Comparison of ENCODE assay signal across 9 cellular contexts in the genomic region with DNA sequence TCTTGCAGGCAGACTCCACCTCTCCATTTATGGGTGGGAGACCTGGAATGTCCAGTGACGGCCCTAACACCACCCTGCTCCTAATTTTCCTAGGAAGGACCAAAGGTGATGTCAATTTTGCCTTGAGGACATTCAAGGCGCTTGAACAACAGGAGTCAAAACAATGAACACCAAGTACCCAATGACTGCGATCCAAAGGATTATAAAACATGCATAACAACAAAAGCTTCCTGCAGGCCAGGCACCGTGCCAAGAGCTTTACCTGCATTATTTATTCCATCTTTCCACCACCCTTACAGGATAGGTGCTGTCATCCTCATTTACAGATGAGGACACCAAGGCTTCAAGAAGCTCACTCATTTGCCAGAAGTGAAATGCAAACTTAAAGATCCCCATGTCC. TPM values are rescaled to one million over a fixed set of nuclear protein-coding genes. Genes with fewer than 3 reads are reported as not detected.
A peak's percentile ranks its signal among the peaks of the same experiment; 100 is the strongest.
DNase-seq lines count a peak whose midpoint lies in the region; ATAC-seq, FAIRE-seq and TF ChIP-seq lines count a peak whose summit lies in the region.
"Had no signal": no experiment of that assay in that cellular context is flagged by ENCODE, and none has a peak within 500 bp of the region (broad histone marks: within the 10 kb centered on the region; RNA-seq: fewer than 3 reads in every experiment).

No MANE protein-coding gene starts in this region.

- H3K79me1 ChIP-seq in mesenchymal stem cell (replicated peaks; ENCODE audit: low read length, poor library complexity, severe bottlenecking), result peaks cover 14% of the 10 kb centered on the region

- H3K4me3 ChIP-seq in CD8-positive, alpha-beta memory T cell (ENCODE audit: low read length), result no peak overlapping the region
- H3K4me3 ChIP-seq in mesenchymal stem cell (ENCODE audit: insufficient read depth in 1 of 2, low read depth in 1 of 2, low read length in 2 of 2), result no peak overlapping the region

- 97% methylated on average over 4 of the region's 4 CpGs for whole genome bisulfite sequencing in mesenchymal stem cell

- no peak overlapping the region for H3K18ac ChIP-seq in mesenchymal stem cell (ENCODE audit: low read depth in 1 of 2, low read length in 2 of 2)

- H3K9ac ChIP-seq in mesenchymal stem cell (ENCODE audit: low read length), result no peak overlapping the region

- H2BK12ac ChIP-seq in mesenchymal stem cell (ENCODE audit: low read length in 2 of 2), result peak overlapping the region in 1 of 2 experiments; percentile 13

- no peak overlapping the region for H3K4ac ChIP-seq in mesenchymal stem cell (ENCODE audit: low read depth in 1 of 2, low read length in 2 of 2)

- CTCF ChIA-PET in CD8-positive, alpha-beta memory T cell (lab: Charles Lee), result no interaction called here

- no peaks in the 10 kb centered on the region for H3K36me3 ChIP-seq in CD8-positive, alpha-beta memory T cell (ENCODE audit: insufficient read depth, low read length)
- H3K36me3 ChIP-seq in mesenchymal stem cell (ENCODE audit: control insufficient read depth in 1 of 2, insufficient read depth in 2 of 2, low read depth in 1 of 2, low read length in 2 of 2), result no peaks in the 10 kb centered on the region

- no peak for DNase-seq in CD8-positive, alpha-beta memory T cell
- DNase-seq in GM12892 (ENCODE audit: insufficient read length) (no peak), T-helper 17 cell (no peak), mesenchymal stem cell (no peak), urothelium cell line (ENCODE audit: low spot score) (no peak), AG08395 (ENCODE audit: low spot score) (no peak)
- DNase-seq: NCI-H1436 had no signal

- peaks cover 3 to 12% (median 3%) of the 10 kb centered on the region in 3 donors for H3K36me3 Mint-ChIP-seq in CD8-positive, alpha-beta memory T cell
- H3K36me3 Mint-ChIP-seq in T-helper 17 cell (ENCODE audit: low read depth), result no peaks in the 10 kb centered on the region

- no peaks in the 10 kb centered on the region for H3K27me3 Mint-ChIP-seq in CD8-positive, alpha-beta memory T cell
- H3K27me3 Mint-ChIP-seq in T-helper 17 cell, result no peaks in the 10 kb centered on the region

- H4K91ac ChIP-seq in mesenchymal stem cell (ENCODE audit: low read length), result no peak overlapping the region

- H3K4me1 Mint-ChIP-seq in CD8-positive, alpha-beta memory T cell, result peaks cover 52 to 80% (median 70%) of the 10 kb centered on the region in 3 donors
- peaks cover 34% of the 10 kb centered on the region for H3K4me1 Mint-ChIP-seq in T-helper 17 cell

- no peak overlapping the region for H3K4me2 ChIP-seq in mesenchymal stem cell (ENCODE audit: low read length, poor library complexity, severe bottlenecking)

- H3K27me3 ChIP-seq in CD8-positive, alpha-beta memory T cell (ENCODE audit: insufficient read depth, low read length, poor library complexity, severe bottlenecking), result no peaks in the 10 kb centered on the region
- H3K27me3 ChIP-seq in mesenchymal stem cell (ENCODE audit: control insufficient read depth in 1 of 2, insufficient read depth in 1 of 2, low read length in 2 of 2), result no peaks in the 10 kb centered on the region

- no peaks in the 10 kb centered on the region for H3K9me3 ChIP-seq in CD8-positive, alpha-beta memory T cell (ENCODE audit: low read length)
- H3K9me3 ChIP-seq in T-helper 17 cell (ENCODE audit: control insufficient read depth, low read length, poor library complexity, severe bottlenecking) (no peaks in the 10 kb centered on the region), mesenchymal stem cell (ENCODE audit: control insufficient read depth, low read length) (no peaks in the 10 kb centered on the region)

- peak overlapping the region; percentile 1 for H2AK5ac ChIP-seq in mesenchymal stem cell (ENCODE audit: low read length, severe bottlenecking)

- no peak overlapping the region for H2BK5ac ChIP-seq in mesenchymal stem cell (ENCODE audit: low read depth, low read length, poor library complexity, severe bottlenecking)

- H2AFZ ChIP-seq in mesenchymal stem cell (ENCODE audit: low read depth, low read length), result no peak overlapping the region

- no peak for ATAC-seq in T-helper 17 cell
- ATAC-seq in GM18907 (IDR thresholded peaks at IDR 0.05; ENCODE audit: unreplicated experiment), result no peak

- peaks cover 0 to 2% (median 0%) of the 10 kb centered on the region in 5 donors for H3K9me3 Mint-ChIP-seq in CD8-positive, alpha-beta memory T cell

- H2BK15ac ChIP-seq in mesenchymal stem cell (ENCODE audit: low read depth, poor library complexity, severe bottlenecking), result no peak overlapping the region

- no peak overlapping the region for H2BK120ac ChIP-seq in mesenchymal stem cell (ENCODE audit: low read depth, low read length)

- no peak overlapping the region for H4K8ac ChIP-seq in mesenchymal stem cell (ENCODE audit: low read length)

- no peak for TF ChIP-seq POLR2A in GM12892 (IDR thresholded peaks at IDR 0.05; ENCODE audit: low read depth, low read length)

- H3K4me1 ChIP-seq in CD8-positive, alpha-beta memory T cell (ENCODE audit: insufficient read depth, low read length), result peaks cover 32% of the 10 kb centered on the region
- H3K4me1 ChIP-seq in mesenchymal stem cell (ENCODE audit: control insufficient read depth, insufficient read depth, low read depth, low read length), result peaks cover 20% of the 10 kb centered on the region

- peak overlapping the region; percentile 9 to 91 (median 80) for H3K27ac Mint-ChIP-seq in CD8-positive, alpha-beta memory T cell
- H3K27ac Mint-ChIP-seq in T-helper 17 cell, result peak overlapping the region; percentile 94

- no peak overlapping the region for H3K27ac ChIP-seq in CD8-positive, alpha-beta memory T cell (ENCODE audit: low read depth, low read length)
- H3K27ac ChIP-seq in mesenchymal stem cell (ENCODE audit: low read length, poor library complexity, severe bottlenecking), result no peak overlapping the region

- POLR2A ChIA-PET in CD8-positive, alpha-beta memory T cell (lab: Charles Lee), result no interaction called here

- FAIRE-seq in GM12892 (lab: Jason Lieb, UNC), result peak; percentile 24
- FAIRE-seq in urothelium cell line (lab: Jason Lieb, UNC), result no peak
- FAIRE-seq: TTC549 had no signal

- H3K23ac ChIP-seq in mesenchymal stem cell (ENCODE audit: low read length in 2 of 2), result no peak overlapping the region

- H3K14ac ChIP-seq in mesenchymal stem cell (ENCODE audit: low read length in 2 of 2), result no peak overlapping the region

- peak overlapping the region in 6 of 7 donors; percentile 1 to 63 (median 22) for H3K4me3 Mint-ChIP-seq in CD8-positive, alpha-beta memory T cell
- peak overlapping the region; percentile 19 for H3K4me3 Mint-ChIP-seq in T-helper 17 cell

RNA-seq across cellular contexts. Expression of gene FOXN3, which starts 15.2 kb away (rescaled TPM):
- 10 to 100 TPM; 73.9 to 74.8 TPM for total RNA-seq in CD8-positive, alpha-beta memory T cell
- 136 TPM for polyA plus RNA-seq in CD8-positive, alpha-beta memory T cell
- 29.8 TPM for polyA plus RNA-seq in GM12892 (2012; ENCODE audit: missing spikeins)
- total RNA-seq in T-helper 17 cell, result 100 to 1,000 TPM; 116 to 117 TPM
- polyA plus RNA-seq in mesenchymal stem cell (2013, experiment 1 of 2), result 28.2 TPM
- 27.4 TPM for polyA plus RNA-seq in mesenchymal stem cell (2013, experiment 2 of 2)
